9 cellular contexts compared by ENCODE assay signal in the genomic region with DNA sequence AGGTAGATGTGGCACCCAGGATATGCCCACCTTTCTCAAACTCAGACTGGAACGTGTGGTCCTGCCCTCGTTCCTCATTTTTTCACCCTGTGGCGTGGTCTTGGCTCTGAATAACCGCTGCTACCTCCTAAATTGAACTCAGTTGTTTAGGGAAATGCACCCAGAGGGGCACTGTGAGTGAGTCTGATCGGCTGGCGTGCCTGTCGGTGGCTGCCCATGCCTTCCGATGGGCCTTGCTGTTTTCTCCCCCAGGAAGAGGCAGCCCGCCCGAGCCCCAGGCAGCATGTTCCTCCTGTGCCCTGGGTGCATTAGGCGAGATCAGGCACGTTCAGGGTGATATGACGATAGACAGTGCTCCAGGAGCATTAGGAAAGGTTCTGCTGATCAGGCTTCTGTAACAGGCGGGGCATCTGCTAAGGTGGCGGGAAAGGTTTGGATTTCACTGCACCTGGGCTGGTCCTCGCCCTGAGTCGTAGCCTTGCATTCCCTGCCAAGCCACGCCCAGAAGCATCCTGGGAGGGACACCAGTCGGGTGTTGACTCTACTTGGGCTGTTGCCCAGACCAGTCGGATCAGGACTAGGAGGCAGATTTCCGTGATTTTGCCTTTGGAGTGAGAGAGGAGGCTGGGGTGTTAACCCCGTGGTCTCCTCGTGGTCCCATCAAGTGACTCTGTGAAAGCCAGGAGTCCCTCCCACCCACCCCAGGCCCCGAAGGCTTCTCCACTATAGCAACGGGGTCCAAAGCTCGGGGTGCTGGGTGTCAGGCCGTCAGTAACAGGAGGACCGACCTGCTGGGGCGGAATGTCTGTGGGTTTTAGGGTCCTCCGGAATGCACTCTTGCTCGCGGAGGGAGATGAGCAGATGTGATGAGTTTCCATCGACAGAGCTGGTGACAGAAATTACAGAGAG.
DNase-seq lines count a peak whose midpoint lies in the region; ATAC-seq and TF ChIP-seq lines count a peak whose summit lies in the region.
"Had no signal": no experiment of that assay in that cellular context is flagged by ENCODE, and none has a peak within 500 bp of the region (broad histone marks: within the 10 kb centered on the region; RNA-seq: fewer than 3 reads in every experiment).

No MANE protein-coding gene starts in this region.

- H3K4me2 ChIP-seq in IMR-90 (ENCODE audit: low read depth, low read length) = no peak overlapping the region
- no peak overlapping the region for H3K4me2 ChIP-seq in H9 (ENCODE audit: insufficient read depth, insufficient read length, low read length)

- H3K23me2 ChIP-seq in H9 (ENCODE audit: insufficient read length, low read depth, low read length, poor library complexity, severe bottlenecking) = no peaks in the 10 kb centered on the region

- H4K5ac ChIP-seq in IMR-90 (ENCODE audit: low read depth, low read length) (peak overlapping the region; percentile 6; the same call in 1 of the 2 replicates), H9 (ENCODE audit: insufficient read length, low read depth, low read length) (no peak overlapping the region)

- TF ChIP-seq POLR2A in IMR-90 (IDR thresholded peaks at IDR 0.05; ENCODE audit: low read depth, low read length) = no peak

- H3K4ac ChIP-seq in IMR-90 (ENCODE audit: low read depth, low read length) (peak overlapping the region; percentile 96), H9 (ENCODE audit: low read depth, low read length) (no peak overlapping the region)

- POLR2A ChIA-PET in IMR-90 (lab: Charles Lee; ENCODE audit: unreplicated experiment) = no interaction called here

- H3K4me1 ChIP-seq in IMR-90 (ENCODE audit: control insufficient read depth, insufficient read depth, low read length) = peaks cover 72% of the 10 kb centered on the region
- peaks cover 73% of the 10 kb centered on the region for H3K4me1 ChIP-seq in SJSA1 (replicated peaks)
- H3K4me1 ChIP-seq in right cardiac atrium (ENCODE audit: control insufficient read depth, insufficient read depth, low read length) = peaks cover 16% of the 10 kb centered on the region
- peaks cover 4% of the 10 kb centered on the region; the same call in 1 of the 2 replicates for H3K4me1 ChIP-seq in H9 (ENCODE audit: insufficient read depth, low read length)

- DNase-seq in IMR-90 (peak; percentile 60), SJSA1 (ENCODE audit: low read depth in 1 of 2, low spot score in 2 of 2) (peak; percentile 55 to 78), right cardiac atrium (peak; percentile 74 to 88 (median 87)), type B pancreatic cell (ENCODE audit: extremely low spot score, unreplicated experiment) (no peak), NCI-H82 treated with DMSO at 0.1 percent for 48 hours (lab: John Stamatoyannopoulos, UW; ENCODE audit: unreplicated experiment) (no peak), H9 (no peak)
- no peak for DNase-seq in activated naive CD4-positive, alpha-beta T cell treated with anti-CD3 and anti-CD28 coated beads, Interleukin-2, amount 10 ng/mL, durations not matched to agents 7 days and 5 days
- DNase-seq: activated B cell treated with CpG ODN at 0.5 μM for 24 hours had no signal

- H2BK12ac ChIP-seq in H9 (ENCODE audit: insufficient read length, low read depth, low read length) = no peak overlapping the region

- H4K20me1 ChIP-seq in IMR-90 (ENCODE audit: insufficient read depth, low read length) = peaks cover 96% of the 10 kb centered on the region
- no peaks in the 10 kb centered on the region for H4K20me1 ChIP-seq in H9 (ENCODE audit: control insufficient read depth, insufficient read depth, insufficient read length)

- H3K36me3 Mint-ChIP-seq in type B pancreatic cell (peaks cover 19% of the 10 kb centered on the region), H9 (ENCODE audit: insufficient read depth in 1 of 3, low read depth in 3 of 3) (peaks cover 4 to 23% (median 23%) of the 10 kb centered on the region in 3 experiments; a peak in 6 of 7 replicates)
- no peaks in the 10 kb centered on the region for H3K36me3 Mint-ChIP-seq in activated naive CD4-positive, alpha-beta T cell treated with anti-CD3 and anti-CD28 coated beads, Interleukin-2, amount 10 ng/mL, durations not matched to agents 7 days and 5 days

- H3K18ac ChIP-seq in IMR-90 (ENCODE audit: low read depth, low read length) = peak overlapping the region; percentile 7
- no peak overlapping the region for H3K18ac ChIP-seq in H9 (ENCODE audit: insufficient read length, low read depth, low read length)

- BruUV-seq in IMR-90 (replicated peaks; lab: Mats Ljungman, UMichigan) = no TSS peak

- H2AK5ac ChIP-seq in IMR-90 (ENCODE audit: low read depth, low read length) (peak overlapping the region; percentile 65), H9 (ENCODE audit: insufficient read length, low read length) (no peak overlapping the region)

- in situ Hi-C loops in IMR-90 (cut with MboI; ENCODE audit: low sequenced_read_pairs) = no loop called here

- H3K27me3 Mint-ChIP-seq in type B pancreatic cell (no peaks in the 10 kb centered on the region), H9 (ENCODE audit: low read depth) (no peaks in the 10 kb centered on the region)
- H3K27me3 Mint-ChIP-seq in activated naive CD4-positive, alpha-beta T cell treated with anti-CD3 and anti-CD28 coated beads, Interleukin-2, amount 10 ng/mL, durations not matched to agents 7 days and 5 days = no peaks in the 10 kb centered on the region

- no peak overlapping the region for H3K56ac ChIP-seq in IMR-90 (ENCODE audit: extremely low read depth, insufficient read depth, low read length)
- H3K56ac ChIP-seq in H9 (ENCODE audit: insufficient read length, low read depth, low read length) = no peak overlapping the region

- H3K4me3 ChIP-seq in IMR-90 (ENCODE audit: insufficient read depth, low read depth, low read length) (no peak overlapping the region), SJSA1 (no peak overlapping the region; the same call in 1 of the 2 replicates), right cardiac atrium (ENCODE audit: low read length) (no peak overlapping the region)

- H2BK15ac ChIP-seq in IMR-90 (ENCODE audit: low read depth, low read length) = peak overlapping the region; percentile 80; the same call in 2 of the 3 replicates
- no peak overlapping the region for H2BK15ac ChIP-seq in H9 (ENCODE audit: low read depth, low read length)

- H3K4me3 Mint-ChIP-seq in type B pancreatic cell (no peak overlapping the region), H9 (no peak overlapping the region)
- no peak overlapping the region for H3K4me3 Mint-ChIP-seq in activated naive CD4-positive, alpha-beta T cell treated with anti-CD3 and anti-CD28 coated beads, Interleukin-2, amount 10 ng/mL, durations not matched to agents 7 days and 5 days
- H3K4me3 Mint-ChIP-seq: activated B cell treated with CpG ODN at 0.5 μM for 24 hours had no signal

- H3K4me1 Mint-ChIP-seq in type B pancreatic cell (ENCODE audit: unreplicated experiment) (peaks cover 51% of the 10 kb centered on the region), H9 (peaks cover 61 to 62% of the 10 kb centered on the region in 2 experiments)
- H3K4me1 Mint-ChIP-seq in activated naive CD4-positive, alpha-beta T cell treated with anti-CD3 and anti-CD28 coated beads, Interleukin-2, amount 10 ng/mL, durations not matched to agents 7 days and 5 days = no peaks in the 10 kb centered on the region
- H3K4me1 Mint-ChIP-seq: activated B cell treated with CpG ODN at 0.5 μM for 24 hours had no signal

- H2AK9ac ChIP-seq in IMR-90 (replicated peaks; ENCODE audit: low read depth, low read length, poor library complexity) = peak overlapping the region; percentile 2

- H3K9me3 ChIP-seq in IMR-90 (ENCODE audit: control insufficient read depth, insufficient read depth, low read length) (no peaks in the 10 kb centered on the region), SJSA1 (replicated peaks) (no peaks in the 10 kb centered on the region), right cardiac atrium (ENCODE audit: control insufficient read depth, low read length) (no peaks in the 10 kb centered on the region), H9 (ENCODE audit: control insufficient read depth, low read depth, low read length) (no peaks in the 10 kb centered on the region)

- CTCF ChIA-PET in IMR-90 (lab: Yijun Ruan, JAX) = interaction anchor here (0.5 kb wide), 1 partner anchor 773 kb away, joined by 3 read pairs; no protein-coding TSS in a partner anchor
- CTCF ChIA-PET in activated naive CD4-positive, alpha-beta T cell treated with anti-CD3 and anti-CD28 coated beads, Interleukin-2, amount 10 ng/mL, durations not matched to agents 7 days and 5 days (lab: Charles Lee) = no interaction called here

- peak overlapping the region; percentile 56 for H3K23ac ChIP-seq in IMR-90 (ENCODE audit: low read depth, low read length)
- no peak overlapping the region for H3K23ac ChIP-seq in H9 (ENCODE audit: insufficient read length, low read depth, low read length)

- intact Hi-C loops in IMR-90 (cut with micrococcal nuclease) = no loop called here
- intact Hi-C loops in right cardiac atrium (cut with DNase I) = no loop called here

- no peak overlapping the region for H2AFZ ChIP-seq in IMR-90 (replicated peaks; ENCODE audit: low read length, poor library complexity)
- H2AFZ ChIP-seq in H9 (ENCODE audit: low read length) = no peak overlapping the region

- H3K79me1 ChIP-seq in IMR-90 (ENCODE audit: low read depth in 1 of 2, low read length in 2 of 2) (peaks cover 6 to 96% of the 10 kb centered on the region in 2 experiments; a peak in 3 of 4 replicates), H9 (ENCODE audit: insufficient read depth, low read depth, low read length, poor library complexity, severe bottlenecking) (peaks cover 8% of the 10 kb centered on the region)

- H3K79me2 ChIP-seq in H9 (ENCODE audit: insufficient read depth, low read length) = peaks cover 4% of the 10 kb centered on the region; the same call in 1 of the 2 replicates

- peak overlapping the region; percentile 75 for H2BK5ac ChIP-seq in IMR-90 (ENCODE audit: low read depth, low read length, poor library complexity, severe bottlenecking)
- H2BK5ac ChIP-seq in H9 (ENCODE audit: insufficient read length, low read length) = no peak overlapping the region

- H3K27ac Mint-ChIP-seq in type B pancreatic cell = peak overlapping the region; percentile 61
- no peak overlapping the region for H3K27ac Mint-ChIP-seq in activated naive CD4-positive, alpha-beta T cell treated with anti-CD3 and anti-CD28 coated beads, Interleukin-2, amount 10 ng/mL, durations not matched to agents 7 days and 5 days
- H3K27ac Mint-ChIP-seq in H9 = no peak overlapping the region; a peak in 2 of 7 replicates
- H3K27ac Mint-ChIP-seq: activated B cell treated with CpG ODN at 0.5 μM for 24 hours had no signal

- TF ChIP-seq CTCF in IMR-90 (conservative IDR thresholded peaks at IDR 0.05; ENCODE audit: low read depth, low read length) = no peak
- no peak for TF ChIP-seq CTCF in type B pancreatic cell (conservative IDR thresholded peaks at IDR 0.05)
- no peak for TF ChIP-seq CTCF in H9 (conservative IDR thresholded peaks at IDR 0.05)

- 89% methylated on average over 8 of the region's 33 CpGs; no CpG with 5 or more reads in 1 of the 2 experiments for WGBS in IMR-90 (ENCODE audit: extremely low coverage in 2 of 2, insufficient read length in 1 of 2), 2 experiments
- 57% methylated on average over 33 of the region's 33 CpGs for WGBS in right cardiac atrium
- WGBS in H9 (ENCODE audit: extremely low coverage, insufficient read length, low lambda C conversion rate) = no CpG with 5 or more reads among the region's 33 CpGs

- no peak for TF ChIP-seq RAD21 in IMR-90 (IDR thresholded peaks at IDR 0.05; ENCODE audit: low read length)

- no peak overlapping the region for H3K9ac ChIP-seq in IMR-90 (ENCODE audit: low read depth, low read length)
- H3K9ac ChIP-seq in H9 (ENCODE audit: extremely low read depth, insufficient read length, low read length) = no peak overlapping the region

- H3K27ac ChIP-seq in IMR-90 (ENCODE audit: insufficient read depth, low read length) (peak overlapping the region; percentile 41), SJSA1 (peak overlapping the region; percentile 85), right cardiac atrium (ENCODE audit: low read length) (no peak overlapping the region), H9 (ENCODE audit: insufficient read length, low read depth, low read length) (no peak overlapping the region)

- no peak overlapping the region for H3T11ph ChIP-seq in H9 (ENCODE audit: low read length)

- peak overlapping the region; percentile 76 to 83; a peak in 3 of 4 replicates for H4K8ac ChIP-seq in IMR-90 (ENCODE audit: low read depth in 2 of 2, low read length in 2 of 2)
- no peak overlapping the region for H4K8ac ChIP-seq in H9 (replicated peaks; ENCODE audit: insufficient read length, low read depth, low read length)

- ATAC-seq in IMR-90 (ENCODE audit: low read depth) (no peak), right cardiac atrium (peak; percentile 75 to 76), GM18861 (IDR thresholded peaks at IDR 0.05; ENCODE audit: unreplicated experiment) (no peak)

- H2BK20ac ChIP-seq in IMR-90 (ENCODE audit: low read depth, low read length) = peak overlapping the region; percentile 54; the same call in 1 of the 2 replicates
- H2BK20ac ChIP-seq in H9 (ENCODE audit: low read depth, low read length, poor library complexity, severe bottlenecking) = no peak overlapping the region

- dilution Hi-C loops in IMR-90 (cut with HindIII; ENCODE audit: low sequenced_read_pairs, unreplicated experiment) = no loop called here

- H3K14ac ChIP-seq in IMR-90 (replicated peaks; ENCODE audit: low read depth, low read length) (peak overlapping the region; percentile 58; the same call in 1 of the 2 replicates), H9 (ENCODE audit: insufficient read depth, low read length) (no peak overlapping the region)

- peaks cover 7% of the 10 kb centered on the region; the same call in 1 of the 2 replicates for H3K36me3 ChIP-seq in IMR-90 (ENCODE audit: control insufficient read depth, insufficient read depth, low read length)
- H3K36me3 ChIP-seq in SJSA1 = peaks cover 34% of the 10 kb centered on the region

- H3K27me3 ChIP-seq in IMR-90 (ENCODE audit: control insufficient read depth, insufficient read depth, low read length) (no peaks in the 10 kb centered on the region), SJSA1 (replicated peaks) (no peaks in the 10 kb centered on the region), right cardiac atrium (ENCODE audit: control insufficient read depth, insufficient read depth) (no peaks in the 10 kb centered on the region), H9 (ENCODE audit: insufficient read depth, low read length) (no peaks in the 10 kb centered on the region)

- peaks cover 79% of the 10 kb centered on the region for H3K9me1 ChIP-seq in IMR-90 (ENCODE audit: insufficient read depth, low read length)

- H4K91ac ChIP-seq in IMR-90 (ENCODE audit: insufficient read depth, low read depth, low read length) = peak overlapping the region; percentile 80
- H4K91ac ChIP-seq in H9 (ENCODE audit: insufficient read length, low read depth, low read length) = no peak overlapping the region

- H3K9me3 Mint-ChIP-seq in type B pancreatic cell = peaks cover 6% of the 10 kb centered on the region
- H3K9me3 Mint-ChIP-seq in activated naive CD4-positive, alpha-beta T cell treated with anti-CD3 and anti-CD28 coated beads, Interleukin-2, amount 10 ng/mL, durations not matched to agents 7 days and 5 days = no peaks in the 10 kb centered on the region
- no peaks in the 10 kb centered on the region for H3K9me3 Mint-ChIP-seq in H9
- H3K9me3 Mint-ChIP-seq: activated B cell treated with CpG ODN at 0.5 μM for 24 hours had no signal

- peak overlapping the region; percentile 93 for H2BK120ac ChIP-seq in IMR-90 (ENCODE audit: low read depth, low read length)
- no peak overlapping the region for H2BK120ac ChIP-seq in H9 (ENCODE audit: low read depth, low read length, poor library complexity, severe bottlenecking)

Comparison
In these comparisons a context has a peak if more than half of its experiments do, and no peak if none do; other contexts are left out.
1. ATAC-seq: peak in right cardiac atrium (2 of 2); none in IMR-90 (single experiment) and GM18861 (single experiment).
2. DNase-seq: peak in IMR-90 (single experiment), SJSA1 (2 of 2) and right cardiac atrium (3 of 3); none in type B pancreatic cell (single experiment), activated naive CD4-positive, alpha-beta T cell treated with anti-CD3 and anti-CD28 coated beads, Interleukin-2, amount 10 ng/mL, durations not matched to agents 7 days and 5 days (single experiment), NCI-H82 treated with DMSO at 0.1 percent for 48 hours (single experiment) and H9 (single experiment).
3. H3K27ac ChIP-seq: peak in IMR-90 (single experiment) and SJSA1 (single experiment); none in right cardiac atrium (single experiment) and H9 (single experiment).